ENCODE assay signal across 6 cellular contexts in genomic region chrX:55883541-55883940, GRCh38.
A peak's percentile ranks its signal among the peaks of the same experiment; 100 is the strongest.
DNase-seq lines count a peak whose midpoint lies in the region; ATAC-seq, FAIRE-seq and TF ChIP-seq lines count a peak whose summit lies in the region.
"Not testable (repeated sequence)": the region's sequence is repeated elsewhere in the genome, so short reads cannot be mapped to it uniquely, and the experiment has no call there.

No MANE protein-coding gene starts in this region.

- not testable (repeated sequence) for H3K36me3 ChIP-seq in GM12878 (ENCODE audit: control insufficient read depth in 2 of 2, insufficient read depth in 2 of 2, low read length in 1 of 2); endodermal cell (ENCODE audit: control insufficient read depth, insufficient read depth, low read length)

- peaks cover 30% of the 10 kb centered on the region for H3K9me3 Mint-ChIP-seq in endodermal cell

- H3K9ac ChIP-seq in GM12878 (ENCODE audit: control insufficient read depth, insufficient read depth, low read length); endodermal cell (ENCODE audit: extremely low read depth, low read length, poor library complexity, severe bottlenecking): not testable (repeated sequence)

- H3K79me2 ChIP-seq in GM12878 (ENCODE audit: control insufficient read depth, insufficient read depth, low read length) = not testable (repeated sequence)

- H3K36me3 Mint-ChIP-seq in endodermal cell (ENCODE audit: low read depth) = not testable (repeated sequence)

- not testable (repeated sequence) for TF ChIP-seq CTCF in GM12878 (IDR thresholded peaks at IDR 0.05 in 2 of 3, conservative IDR thresholded peaks at IDR 0.05 in 1 of 3; ENCODE audit: control insufficient read depth in 2 of 3, extremely low read depth in 1 of 3, insufficient read depth in 1 of 3, low read depth in 3 of 3, low read length in 3 of 3); endodermal cell (conservative IDR thresholded peaks at IDR 0.05)

- not testable (repeated sequence) for H2AFZ ChIP-seq in GM12878 (ENCODE audit: control insufficient read depth, low read depth, low read length)

- not testable (repeated sequence) for H3K27me3 Mint-ChIP-seq in endodermal cell (ENCODE audit: insufficient read depth)

- TF ChIP-seq EP300 in GM12878 (IDR thresholded peaks at IDR 0.05; ENCODE audit: borderline replicate concordance in 1 of 2, control insufficient read depth in 1 of 2, low read depth in 2 of 2, low read length in 2 of 2) = not testable (repeated sequence)

- H3K27me3 ChIP-seq in GM12878 (replicated peaks in 1 of 2; ENCODE audit: control insufficient read depth in 2 of 2, insufficient read depth in 2 of 2, low read length in 1 of 2); endodermal cell (ENCODE audit: control insufficient read depth, insufficient read depth, low read length, poor library complexity, severe bottlenecking): not testable (repeated sequence)

- intact Hi-C loops in GM12878 (cut with micrococcal nuclease; ENCODE audit: unreplicated experiment) = not testable (repeated sequence)

- RAD21 ChIA-PET in GM12878 (lab: Charles Lee; ENCODE audit: unreplicated experiment) = not testable (repeated sequence)

- CTCF ChIA-PET in GM12878 (lab: Yijun Ruan, JAX) = interaction anchor here (0.8 kb wide), 1 partner anchor 25 kb away, joined by 3 read pairs; no protein-coding TSS in a partner anchor

- ATAC-seq in GM18508 (IDR thresholded peaks at IDR 0.05; ENCODE audit: insufficient read depth, unreplicated experiment) (peak; percentile 61), HG03432 (IDR thresholded peaks at IDR 0.05; ENCODE audit: unreplicated experiment) (peak; percentile 51)
- not testable (repeated sequence) for ATAC-seq in GM12878

- not testable (repeated sequence) for TF ChIP-seq RAD21 in GM12878 (IDR thresholded peaks at IDR 0.05; ENCODE audit: insufficient read depth, low read depth, low read length)

- SMC1A ChIA-PET in GM12878 (lab: Charles Lee; ENCODE audit: uncharacterized antibody, unreplicated experiment) = interaction anchor here (1.2 kb wide), 1 partner anchor 12 kb away, joined by 3 read pairs; no protein-coding TSS in a partner anchor

- not testable (repeated sequence) for H3K4me1 ChIP-seq in GM12878 (ENCODE audit: control insufficient read depth, insufficient read depth, low read length); endodermal cell (ENCODE audit: control insufficient read depth, insufficient read depth, low read length)

- H4K20me1 ChIP-seq in GM12878 (ENCODE audit: control insufficient read depth, insufficient read depth) = not testable (repeated sequence)

- BruUV-seq in GM12878 (replicated peaks; lab: Mats Ljungman, UMichigan) = not testable (repeated sequence)

- TF ChIP-seq POLR2A in GM12878 (IDR thresholded peaks at IDR 0.05; ENCODE audit: low read depth, low read length) = not testable (repeated sequence)

- DNase-seq in GM19239 (ENCODE audit: insufficient read length, low spot score); GM12878 (ENCODE audit: low read depth, low spot score); endodermal cell: not testable (repeated sequence)
- DNase-seq in NAMALWA (ENCODE audit: low spot score) = peak; percentile 3

- not testable (repeated sequence) for H3K27ac Mint-ChIP-seq in endodermal cell

- in situ Hi-C loops in GM12878 (cut with MboI) = not testable (repeated sequence)

- peak; percentile 28 for FAIRE-seq in GM19239 (lab: Jason Lieb, UNC)
- FAIRE-seq in GM12878 (lab: Jason Lieb, UNC) = not testable (repeated sequence)

- H3K4me1 Mint-ChIP-seq in endodermal cell = not testable (repeated sequence)

- not testable (repeated sequence) for H3K27ac ChIP-seq in GM12878 (ENCODE audit: control insufficient read depth, insufficient read depth); endodermal cell (ENCODE audit: low read depth, low read length)

- H3K4me3 Mint-ChIP-seq in endodermal cell = not testable (repeated sequence)

- not testable (repeated sequence) for H3K4me3 ChIP-seq in GM12878
- H3K4me3 ChIP-seq in endodermal cell (ENCODE audit: low read length) = peak overlapping the region; percentile 49

- 23% methylated on average over 4 of the region's 4 CpGs for WGBS in GM12878 (ENCODE audit: insufficient coverage, insufficient replicate concordance, low lambda C conversion rate, missing lambda C conversion rate)
- 100% methylated on average over 4 of the region's 4 CpGs; no CpG with 5 or more reads in 1 of the 2 experiments for WGBS in endodermal cell (ENCODE audit: insufficient coverage in 1 of 2, insufficient read length in 1 of 2), 2 experiments

- not testable (repeated sequence) for H3K4me2 ChIP-seq in GM12878 (ENCODE audit: control insufficient read depth, insufficient read depth)

- H3K9me3 ChIP-seq in GM12878 (replicated peaks; ENCODE audit: control insufficient read depth, insufficient read depth, low read length) = not testable (repeated sequence)
- H3K9me3 ChIP-seq in endodermal cell (ENCODE audit: control insufficient read depth, low read length) = peaks cover 52% of the 10 kb centered on the region

- POLR2A ChIA-PET in GM12878 (lab: Charles Lee) = not testable (repeated sequence)

TF ChIP-seq in GM12878, 131 proteins besides CTCF, POLR2A, EP300 and RAD21:
- TF ChIP-seq RUNX3 (IDR thresholded peaks at IDR 0.05; ENCODE audit: low read length) = peak; percentile 34; the same call in 1 of the 2 replicates
